Comparison of ENCODE assay signal across 22 cellular contexts in genomic region chr2:140256080-140256479, GRCh38.
"Had no signal": no experiment of that assay in that cellular context is flagged by ENCODE, and none has a peak within 500 bp of the region (broad histone marks: within the 10 kb centered on the region; RNA-seq: fewer than 3 reads in every experiment).

No MANE protein-coding gene starts in this region.

- H3K4me3 ChIP-seq: coronary artery, esophagus squamous epithelium, gastrocnemius medialis, mucosa of descending colon, tibial nerve, uterus had no signal

- H3K4me3 Mint-ChIP-seq: activated CD4-positive, alpha-beta T cell treated with anti-CD3 and anti-CD28 coated beads, Interleukin-2, amount 10 ng/mL, durations not matched to agents 24 days and 14 days; activated CD8-positive, alpha-beta T cell treated with anti-CD3 and anti-CD28 coated beads for 36 hours; activated naive CD4-positive, alpha-beta T cell treated with anti-CD3 and anti-CD28 coated beads for 36 hours; activated T-cell treated with anti-CD3 and anti-CD28 coated beads, Interleukin-2, amount 50 U/mL, for 4 hours; brain; central memory CD8-positive, alpha-beta T cell; naive B cell; neural crest cell; T-cell had no signal

- H3K27me3 Mint-ChIP-seq: activated CD4-positive, alpha-beta T cell treated with anti-CD3 and anti-CD28 coated beads, Interleukin-2, amount 10 ng/mL, durations not matched to agents 24 days and 14 days; activated CD8-positive, alpha-beta T cell treated with anti-CD3 and anti-CD28 coated beads for 36 hours; brain; central memory CD8-positive, alpha-beta T cell; naive B cell; T-cell had no signal

- H3K27me3 ChIP-seq: esophagus squamous epithelium, gastrocnemius medialis, tibial nerve, uterus had no signal

- ATAC-seq: activated CD8-positive, alpha-beta T cell treated with anti-CD3 and anti-CD28 coated beads for 36 hours; activated T-cell treated with anti-CD3 and anti-CD28 coated beads, Interleukin-2, amount 50 U/mL, for 4 hours; gastrocnemius medialis; mucosa of descending colon; stimulated activated naive CD8-positive, alpha-beta T cell treated with anti-CD3 and anti-CD28 coated beads, Interleukin-15, Interleukin-2, amounts not matched to agents 100 U/mL and 50 U/mL, for 24 hours; T-cell had no signal

- H3K27ac Mint-ChIP-seq: activated CD4-positive, alpha-beta T cell treated with anti-CD3 and anti-CD28 coated beads, Interleukin-2, amount 10 ng/mL, durations not matched to agents 24 days and 14 days; activated CD8-positive, alpha-beta T cell treated with anti-CD3 and anti-CD28 coated beads for 36 hours; activated naive CD4-positive, alpha-beta T cell treated with anti-CD3 and anti-CD28 coated beads for 36 hours; brain; naive B cell; T-cell had no signal

- H3K4me1 Mint-ChIP-seq: activated CD4-positive, alpha-beta T cell treated with anti-CD3 and anti-CD28 coated beads, Interleukin-2, amount 10 ng/mL, durations not matched to agents 24 days and 14 days; brain; central memory CD8-positive, alpha-beta T cell; naive B cell; neural crest cell; T-cell had no signal

- H3K9me3 ChIP-seq: esophagus squamous epithelium, gastrocnemius medialis, mucosa of descending colon, tibial nerve, uterus had no signal

- DNase-seq: activated CD4-positive, alpha-beta T cell treated with anti-CD3 and anti-CD28 coated beads, Interleukin-2, amount 10 ng/mL, durations not matched to agents 24 days and 14 days; activated CD8-positive, alpha-beta T cell treated with anti-CD3 and anti-CD28 coated beads for 36 hours; activated naive CD4-positive, alpha-beta T cell treated with anti-CD3 and anti-CD28 coated beads for 36 hours; activated T-cell treated with anti-CD3 and anti-CD28 coated beads, Interleukin-2, amount 50 U/mL, for 4 hours; esophagus squamous epithelium; gastrocnemius medialis; head of caudate nucleus; kidney glomerular epithelial cell; mesenchymal stem cell; mucosa of descending colon; naive B cell; stimulated activated CD4-positive, alpha-beta T cell treated with anti-CD3 and anti-CD28 coated beads, Interleukin-12 subunit alpha, Interleukin-12 subunit beta, amount 100 ng/mL, for 4 hours; stimulated activated CD4-positive, alpha-beta T cell treated with anti-CD3 and anti-CD28 coated beads, Interleukin-1b, Interleukin-23, amount 100 ng/mL, for 48 hours; stimulated activated naive CD8-positive, alpha-beta T cell treated with anti-CD3 and anti-CD28 coated beads, Interleukin-15, Interleukin-2, amounts not matched to agents 100 U/mL and 50 U/mL, for 24 hours; substantia nigra; T-cell; uterus had no signal

- H3K36me3 Mint-ChIP-seq: brain, naive B cell, T-cell had no signal

- H3K36me3 ChIP-seq: esophagus squamous epithelium, gastrocnemius medialis, tibial nerve, uterus had no signal

- H3K27ac ChIP-seq: coronary artery, esophagus squamous epithelium, gastrocnemius medialis, tibial nerve, uterus had no signal

- H3K9me3 Mint-ChIP-seq: activated CD4-positive, alpha-beta T cell treated with anti-CD3 and anti-CD28 coated beads, Interleukin-2, amount 10 ng/mL, durations not matched to agents 24 days and 14 days; brain; neural crest cell had no signal

- H3K4me1 ChIP-seq: esophagus squamous epithelium, gastrocnemius medialis, tibial nerve, uterus had no signal
